3 cellular contexts compared by ENCODE assay signal in genomic region chr10:69093933-69094332, GRCh38.
TF ChIP-seq lines count a peak whose summit lies in the region.

No MANE protein-coding gene starts in this region.

TF ChIP-seq in Ishikawa, 13 proteins besides CTCF, POLR2A, EP300 and RAD21:
- TF ChIP-seq EGR1 (IDR thresholded peaks at IDR 0.05) (no peak), CEBPB (IDR thresholded peaks at IDR 0.05) (no peak), TCF12 (IDR thresholded peaks at IDR 0.05; ENCODE audit: low read depth) (no peak), USF1 (IDR thresholded peaks at IDR 0.05) (no peak), FOXM1 (IDR thresholded peaks at IDR 0.05; ENCODE audit: borderline replicate concordance, low read depth) (no peak), TAF1 (IDR thresholded peaks at IDR 0.05; ENCODE audit: low read depth) (no peak), YY1 (IDR thresholded peaks at IDR 0.05; ENCODE audit: low read depth) (no peak), CREB1 (IDR thresholded peaks at IDR 0.05; ENCODE audit: low read depth) (no peak)
- TF ChIP-seq, protein P1, sequence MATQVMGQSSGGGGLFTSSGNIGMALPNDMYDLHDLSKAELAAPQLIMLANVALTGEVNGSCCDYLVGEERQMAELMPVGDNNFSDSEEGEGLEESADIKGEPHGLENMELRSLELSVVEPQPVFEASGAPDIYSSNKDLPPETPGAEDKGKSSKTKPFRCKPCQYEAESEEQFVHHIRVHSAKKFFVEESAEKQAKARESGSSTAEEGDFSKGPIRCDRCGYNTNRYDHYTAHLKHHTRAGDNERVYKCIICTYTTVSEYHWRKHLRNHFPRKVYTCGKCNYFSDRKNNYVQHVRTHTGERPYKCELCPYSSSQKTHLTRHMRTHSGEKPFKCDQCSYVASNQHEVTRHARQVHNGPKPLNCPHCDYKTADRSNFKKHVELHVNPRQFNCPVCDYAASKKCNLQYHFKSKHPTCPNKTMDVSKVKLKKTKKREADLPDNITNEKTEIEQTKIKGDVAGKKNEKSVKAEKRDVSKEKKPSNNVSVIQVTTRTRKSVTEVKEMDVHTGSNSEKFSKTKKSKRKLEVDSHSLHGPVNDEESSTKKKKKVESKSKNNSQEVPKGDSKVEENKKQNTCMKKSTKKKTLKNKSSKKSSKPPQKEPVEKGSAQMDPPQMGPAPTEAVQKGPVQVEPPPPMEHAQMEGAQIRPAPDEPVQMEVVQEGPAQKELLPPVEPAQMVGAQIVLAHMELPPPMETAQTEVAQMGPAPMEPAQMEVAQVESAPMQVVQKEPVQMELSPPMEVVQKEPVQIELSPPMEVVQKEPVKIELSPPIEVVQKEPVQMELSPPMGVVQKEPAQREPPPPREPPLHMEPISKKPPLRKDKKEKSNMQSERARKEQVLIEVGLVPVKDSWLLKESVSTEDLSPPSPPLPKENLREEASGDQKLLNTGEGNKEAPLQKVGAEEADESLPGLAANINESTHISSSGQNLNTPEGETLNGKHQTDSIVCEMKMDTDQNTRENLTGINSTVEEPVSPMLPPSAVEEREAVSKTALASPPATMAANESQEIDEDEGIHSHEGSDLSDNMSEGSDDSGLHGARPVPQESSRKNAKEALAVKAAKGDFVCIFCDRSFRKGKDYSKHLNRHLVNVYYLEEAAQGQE (IDR thresholded peaks at IDR 0.05; ENCODE audit: low read depth) = no peak
- TF ChIP-seq, protein P2, sequence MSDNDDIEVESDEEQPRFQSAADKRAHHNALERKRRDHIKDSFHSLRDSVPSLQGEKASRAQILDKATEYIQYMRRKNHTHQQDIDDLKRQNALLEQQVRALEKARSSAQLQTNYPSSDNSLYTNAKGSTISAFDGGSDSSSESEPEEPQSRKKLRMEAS (IDR thresholded peaks at IDR 0.05) = no peak

TF ChIP-seq in K562, 482 proteins besides CTCF, POLR2A, EP300 and RAD21 (continues in another document):
- TF ChIP-seq TSC22D4 (tag; IDR thresholded peaks at IDR 0.05) (no peak), BRCA1 (IDR thresholded peaks at IDR 0.05) (no peak), BRCA1 (CRISPR knock-in tag; IDR thresholded peaks at IDR 0.05) (no peak), RBFOX2 (IDR thresholded peaks at IDR 0.05; ENCODE audit: low read depth, low read length) (peak; percentile 45; the same call in 1 of the 2 replicates), PHF20 (IDR thresholded peaks at IDR 0.05; ENCODE audit: partially characterized antibody) (peak; percentile 14), CHD4 (IDR thresholded peaks at IDR 0.05; ENCODE audit: insufficient read depth, insufficient replicate concordance, low read depth, low read length, poor library complexity, severe bottlenecking) (peak; percentile 78), ZSCAN29 (IDR thresholded peaks at IDR 0.05) (no peak), ZNF140 (CRISPR knock-in tag; IDR thresholded peaks at IDR 0.05) (no peak), TCF15 (CRISPR knock-in tag; IDR thresholded peaks at IDR 0.05) (no peak), ZBTB12 (CRISPR knock-in tag; IDR thresholded peaks at IDR 0.05) (no peak), CBX3 (IDR thresholded peaks at IDR 0.05; ENCODE audit: borderline replicate concordance in 1 of 2, low read length in 2 of 2) (peak in 1 of 2 experiments; percentile 61; a peak in 1 of 3 replicates), ZNF785 (CRISPR knock-in tag; IDR thresholded peaks at IDR 0.05) (no peak), ZNF592 (IDR thresholded peaks at IDR 0.05) (no peak), TCF3 (CRISPR knock-in tag; IDR thresholded peaks at IDR 0.05) (no peak), ZNF57 (CRISPR knock-in tag; IDR thresholded peaks at IDR 0.05) (no peak), LARP7 (IDR thresholded peaks at IDR 0.05) (no peak), KDM2B (CRISPR knock-in tag; IDR thresholded peaks at IDR 0.05) (no peak), EWSR1 (IDR thresholded peaks at IDR 0.05; ENCODE audit: borderline replicate concordance, low read depth, partially characterized antibody) (no peak), DNMT1 (IDR thresholded peaks at IDR 0.05) (no peak), EZH2 (IDR thresholded peaks at IDR 0.05; ENCODE audit: borderline replicate concordance, low read depth, low read length) (no peak), ZNF408 (CRISPR knock-in tag; IDR thresholded peaks at IDR 0.05; ENCODE audit: low read depth) (no peak), HNRNPK (IDR thresholded peaks at IDR 0.05; ENCODE audit: low read depth, low read length, poor library complexity, severe bottlenecking) (no peak), HDAC2 (IDR thresholded peaks at IDR 0.05) (peak; percentile 62), RBM17 (IDR thresholded peaks at IDR 0.05; ENCODE audit: borderline replicate concordance, low read depth, low read length) (no peak), CCAR2 (IDR thresholded peaks at IDR 0.05; ENCODE audit: low read depth, low read length) (no peak)
- TF ChIP-seq, protein P3, sequence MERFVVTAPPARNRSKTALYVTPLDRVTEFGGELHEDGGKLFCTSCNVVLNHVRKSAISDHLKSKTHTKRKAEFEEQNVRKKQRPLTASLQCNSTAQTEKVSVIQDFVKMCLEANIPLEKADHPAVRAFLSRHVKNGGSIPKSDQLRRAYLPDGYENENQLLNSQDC (CRISPR knock-in tag; IDR thresholded peaks at IDR 0.05) = no peak
- TF ChIP-seq, protein P4, sequence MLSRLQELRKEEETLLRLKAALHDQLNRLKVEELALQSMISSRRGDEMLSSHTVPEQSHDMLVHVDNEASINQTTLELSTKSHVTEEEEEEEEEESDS (CRISPR knock-in tag; IDR thresholded peaks at IDR 0.05) = no peak

TF ChIP-seq in WTC11, 78 proteins besides CTCF, POLR2A, EP300 and RAD21:
- TF ChIP-seq CDX4 (CRISPR knock-in tag; IDR thresholded peaks at IDR 0.05; ENCODE audit: borderline replicate concordance) = no peak
- no peak for TF ChIP-seq ZNF416 (CRISPR knock-in tag; IDR thresholded peaks at IDR 0.05)
- TF ChIP-seq E2F1 (CRISPR knock-in tag; IDR thresholded peaks at IDR 0.05) = no peak
- TF ChIP-seq ESRRA (CRISPR knock-in tag; IDR thresholded peaks at IDR 0.05; ENCODE audit: borderline replicate concordance) = no peak
- TF ChIP-seq, protein P5, sequence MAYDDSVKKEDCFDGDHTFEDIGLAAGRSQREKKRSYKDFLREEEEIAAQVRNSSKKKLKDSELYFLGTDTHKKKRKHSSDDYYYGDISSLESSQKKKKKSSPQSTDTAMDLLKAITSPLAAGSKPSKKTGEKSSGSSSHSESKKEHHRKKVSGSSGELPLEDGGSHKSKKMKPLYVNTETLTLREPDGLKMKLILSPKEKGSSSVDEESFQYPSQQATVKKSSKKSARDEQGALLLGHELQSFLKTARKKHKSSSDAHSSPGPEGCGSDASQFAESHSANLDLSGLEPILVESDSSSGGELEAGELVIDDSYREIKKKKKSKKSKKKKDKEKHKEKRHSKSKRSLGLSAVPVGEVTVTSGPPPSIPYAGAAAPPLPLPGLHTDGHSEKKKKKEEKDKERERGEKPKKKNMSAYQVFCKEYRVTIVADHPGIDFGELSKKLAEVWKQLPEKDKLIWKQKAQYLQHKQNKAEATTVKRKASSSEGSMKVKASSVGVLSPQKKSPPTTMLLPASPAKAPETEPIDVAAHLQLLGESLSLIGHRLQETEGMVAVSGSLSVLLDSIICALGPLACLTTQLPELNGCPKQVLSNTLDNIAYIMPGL (CRISPR knock-in tag; IDR thresholded peaks at IDR 0.05) = no peak
- TF ChIP-seq, protein P6, sequence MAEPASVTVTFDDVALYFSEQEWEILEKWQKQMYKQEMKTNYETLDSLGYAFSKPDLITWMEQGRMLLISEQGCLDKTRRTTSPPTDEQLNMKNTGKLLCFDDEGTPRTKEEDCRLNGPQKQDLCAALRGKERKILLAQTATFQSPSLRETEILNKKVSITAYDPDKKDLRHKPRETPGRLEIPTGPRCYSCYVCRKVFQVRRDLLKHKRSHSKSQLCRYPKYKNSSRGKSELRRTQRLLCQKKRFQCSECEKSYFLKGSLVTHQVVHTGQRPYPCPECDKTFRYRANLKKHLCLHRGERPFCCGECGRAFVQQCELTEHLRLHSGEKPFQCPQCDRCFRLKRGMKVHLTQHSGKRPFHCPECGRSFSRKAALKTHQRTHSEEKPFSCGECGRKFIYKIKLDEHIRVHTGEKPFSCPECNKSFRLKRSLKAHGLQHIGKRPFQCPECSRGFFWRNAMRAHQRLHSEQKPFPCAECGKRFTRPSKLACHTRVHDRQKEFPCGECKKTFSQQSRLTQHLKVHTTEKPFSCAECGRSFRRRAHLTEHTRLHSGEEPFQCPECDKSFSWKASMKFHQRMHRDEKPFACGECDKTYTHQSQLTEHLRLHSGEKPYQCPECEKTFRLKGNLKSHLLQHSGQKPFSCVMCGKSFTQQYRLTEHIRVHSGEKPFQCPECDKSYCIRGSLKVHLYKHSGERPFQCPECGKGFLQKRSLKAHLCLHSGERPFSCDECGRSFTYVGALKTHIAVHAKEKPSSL (CRISPR knock-in tag; conservative IDR thresholded peaks at IDR 0.05) = no peak
- no peak for TF ChIP-seq FOXK1 (CRISPR knock-in tag; IDR thresholded peaks at IDR 0.05)
- TF ChIP-seq FOXP1 (CRISPR knock-in tag; IDR thresholded peaks at IDR 0.05; ENCODE audit: borderline replicate concordance) = no peak
- TF ChIP-seq ZNF263 (CRISPR knock-in tag; IDR thresholded peaks at IDR 0.05; ENCODE audit: low read depth) = no peak
- TF ChIP-seq NR3C1 (CRISPR knock-in tag; conservative IDR thresholded peaks at IDR 0.05; ENCODE audit: low read depth) = no peak
- no peak for TF ChIP-seq TCF7 (CRISPR knock-in tag; IDR thresholded peaks at IDR 0.05; ENCODE audit: low read depth)
- TF ChIP-seq ZNF232 (CRISPR knock-in tag; IDR thresholded peaks at IDR 0.05) = no peak
- no peak for TF ChIP-seq ATF1 (CRISPR knock-in tag; IDR thresholded peaks at IDR 0.05)
- TF ChIP-seq ZNF423 (CRISPR knock-in tag; IDR thresholded peaks at IDR 0.05) = no peak
- no peak for TF ChIP-seq FOXJ3 (CRISPR knock-in tag; IDR thresholded peaks at IDR 0.05; ENCODE audit: borderline replicate concordance)
